ENCODE assay signal across 17 cellular contexts in the genomic region with DNA sequence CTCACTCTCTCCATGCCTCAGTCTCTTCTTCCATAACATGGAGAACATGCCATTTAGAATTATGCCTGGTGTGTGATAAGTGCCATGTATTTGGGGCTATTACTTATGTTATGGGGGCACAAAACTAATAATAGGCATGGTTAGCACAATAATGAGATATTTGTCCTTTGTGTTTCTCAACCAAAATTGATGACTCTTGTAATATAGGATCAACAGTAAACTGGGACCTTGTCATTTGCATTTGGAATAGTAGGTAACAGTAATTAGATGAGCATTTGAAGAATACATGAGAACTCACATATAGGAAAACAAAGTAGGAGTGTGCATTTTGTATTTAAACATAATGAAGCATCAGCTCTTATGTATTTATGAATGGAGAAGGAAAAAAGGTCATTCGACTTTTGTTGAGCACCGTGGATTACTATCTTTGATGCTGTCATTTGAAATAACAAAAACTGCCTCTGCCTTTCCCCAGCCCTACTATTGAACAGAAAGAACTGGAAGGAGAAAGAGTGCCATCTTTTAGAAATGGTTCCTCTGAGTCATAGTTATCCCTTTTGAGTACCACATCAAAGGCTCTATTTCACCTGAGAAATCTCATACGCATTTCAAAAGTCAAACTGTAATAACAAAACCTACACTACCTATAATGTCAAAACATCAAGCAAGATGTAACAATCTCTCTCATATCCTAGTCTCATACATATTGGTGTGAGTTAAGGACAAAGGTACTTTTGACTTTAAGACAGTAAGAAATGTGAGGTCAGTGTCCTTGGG.
A peak's percentile ranks its signal among the peaks of the same experiment; 100 is the strongest.
DNase-seq lines count a peak whose midpoint lies in the region; ATAC-seq, FAIRE-seq and TF ChIP-seq lines count a peak whose summit lies in the region.
"Had no signal": no experiment of that assay in that cellular context is flagged by ENCODE, and none has a peak within 500 bp of the region (broad histone marks: within the 10 kb centered on the region; RNA-seq: fewer than 3 reads in every experiment).

No MANE protein-coding gene starts in this region.

- no peak for TF ChIP-seq CTCF in activated CD8-positive, alpha-beta T cell treated with anti-CD3 and anti-CD28 coated beads for 36 hours (IDR thresholded peaks at IDR 0.05)
- TF ChIP-seq CTCF in adrenal gland (IDR thresholded peaks at IDR 0.05): no peak
- no peak for TF ChIP-seq CTCF in kidney (IDR thresholded peaks at IDR 0.05; ENCODE audit: borderline replicate concordance, extremely low read depth, insufficient read depth)

- no peak overlapping the region for H3K27ac Mint-ChIP-seq in activated CD8-positive, alpha-beta T cell treated with anti-CD3 and anti-CD28 coated beads for 36 hours
- H3K27ac Mint-ChIP-seq in activated CD8-positive, alpha-beta T cell treated with anti-CD3 and anti-CD28 coated beads, Interleukin-2, amount 10 ng/mL, durations not matched to agents 7 days and 5 days: no peak overlapping the region

- no peaks in the 10 kb centered on the region for H3K27me3 ChIP-seq in adrenal gland
- H3K27me3 ChIP-seq: body of pancreas had no signal

- intact Hi-C loops in activated CD8-positive, alpha-beta T cell treated with anti-CD3 and anti-CD28 coated beads for 36 hours (cut with micrococcal nuclease): no loop called here
- intact Hi-C loops in adrenal gland (cut with DNase I) (no loop called here), kidney (cut with DNase I) (no loop called here)

- POLR2A ChIA-PET in activated CD8-positive, alpha-beta T cell treated with anti-CD3 and anti-CD28 coated beads for 36 hours (lab: Charles Lee): no interaction called here
- POLR2A ChIA-PET in activated CD8-positive, alpha-beta T cell treated with anti-CD3 and anti-CD28 coated beads, Interleukin-2, amount 10 ng/mL, durations not matched to agents 7 days and 5 days (lab: Charles Lee): no interaction called here

- DNase-seq in activated CD8-positive, alpha-beta T cell treated with anti-CD3 and anti-CD28 coated beads for 36 hours: peak; percentile 11
- DNase-seq in activated CD8-positive, alpha-beta T cell treated with anti-CD3 and anti-CD28 coated beads, Interleukin-2, amount 10 ng/mL, durations not matched to agents 7 days and 5 days: no peak
- DNase-seq in central memory CD4-positive, alpha-beta T cell: peak; percentile 8
- DNase-seq in SHP77 treated with DMSO at 0.1 percent for 48 hours (lab: John Stamatoyannopoulos, UW) (no peak), adrenal gland (no peak), kidney (no peak)
- DNase-seq: ACHN, body of pancreas, DMS153, NCI-H526, RPMI8226, T-helper 9 cell, trophoblast cell had no signal

- H3K27me3 Mint-ChIP-seq in activated CD8-positive, alpha-beta T cell treated with anti-CD3 and anti-CD28 coated beads for 36 hours: peaks cover 18% of the 10 kb centered on the region
- peaks cover 38% of the 10 kb centered on the region for H3K27me3 Mint-ChIP-seq in activated CD8-positive, alpha-beta T cell treated with anti-CD3 and anti-CD28 coated beads, Interleukin-2, amount 10 ng/mL, durations not matched to agents 7 days and 5 days (ENCODE audit: low read depth)

- FAIRE-seq in kidney (lab: Jason Lieb, UNC): no peak
- FAIRE-seq: endometrium had no signal

- H3K36me3 ChIP-seq in adrenal gland (replicated peaks in 1 of 2) (no peaks in the 10 kb centered on the region), kidney (ENCODE audit: control insufficient read depth in 1 of 2, insufficient read depth in 2 of 2, low read length in 2 of 2) (no peaks in the 10 kb centered on the region)
- H3K36me3 ChIP-seq: HAP-1 had no signal

- TF ChIP-seq POLR2A in adrenal gland (IDR thresholded peaks at IDR 0.05): no peak

- H3K4me3 Mint-ChIP-seq in activated CD8-positive, alpha-beta T cell treated with anti-CD3 and anti-CD28 coated beads for 36 hours: no peak overlapping the region
- H3K4me3 Mint-ChIP-seq in activated CD8-positive, alpha-beta T cell treated with anti-CD3 and anti-CD28 coated beads, Interleukin-2, amount 10 ng/mL, durations not matched to agents 7 days and 5 days: no peak overlapping the region

- no peak overlapping the region for H3K4me3 ChIP-seq in adrenal gland
- no peak overlapping the region for H3K4me3 ChIP-seq in kidney (ENCODE audit: low read length in 2 of 2)
- H3K4me3 ChIP-seq: body of pancreas, HAP-1 had no signal

- H3K36me3 Mint-ChIP-seq in activated CD8-positive, alpha-beta T cell treated with anti-CD3 and anti-CD28 coated beads for 36 hours (ENCODE audit: low read depth): no peaks in the 10 kb centered on the region
- no peaks in the 10 kb centered on the region for H3K36me3 Mint-ChIP-seq in activated CD8-positive, alpha-beta T cell treated with anti-CD3 and anti-CD28 coated beads, Interleukin-2, amount 10 ng/mL, durations not matched to agents 7 days and 5 days (ENCODE audit: low read depth)

- no peak overlapping the region for H3K27ac ChIP-seq in adrenal gland
- no peak overlapping the region for H3K27ac ChIP-seq in kidney (ENCODE audit: low read depth in 2 of 2, low read length in 2 of 2)
- H3K27ac ChIP-seq: body of pancreas had no signal

- 80 to 84% (median 82%) methylated on average over 3 of the region's 3 CpGs for WGBS in adrenal gland, 4 donors

- H3K4me1 ChIP-seq in adrenal gland (replicated peaks in 1 of 2) (no peaks in the 10 kb centered on the region), kidney (ENCODE audit: control insufficient read depth in 1 of 2, insufficient read depth in 1 of 2, low read depth in 1 of 2, low read length in 2 of 2) (peaks cover 0 to 4% of the 10 kb centered on the region in 2 donors)
- H3K4me1 ChIP-seq: body of pancreas, HAP-1 had no signal

- peaks cover 16% of the 10 kb centered on the region for H3K4me1 Mint-ChIP-seq in activated CD8-positive, alpha-beta T cell treated with anti-CD3 and anti-CD28 coated beads for 36 hours (ENCODE audit: low read depth)
- peaks cover 8% of the 10 kb centered on the region for H3K4me1 Mint-ChIP-seq in activated CD8-positive, alpha-beta T cell treated with anti-CD3 and anti-CD28 coated beads, Interleukin-2, amount 10 ng/mL, durations not matched to agents 7 days and 5 days (ENCODE audit: low read depth)

- CTCF ChIA-PET in activated CD8-positive, alpha-beta T cell treated with anti-CD3 and anti-CD28 coated beads for 36 hours (lab: Charles Lee): interaction anchor here (1.2 kb wide), 1 partner anchor 128 kb away, joined by 3 read pairs; no protein-coding TSS in a partner anchor
- CTCF ChIA-PET in activated CD8-positive, alpha-beta T cell treated with anti-CD3 and anti-CD28 coated beads, Interleukin-2, amount 10 ng/mL, durations not matched to agents 7 days and 5 days (lab: Charles Lee): interaction anchor here (1.2 kb wide), 1 partner anchor 50 kb away, joined by 3 read pairs; no protein-coding TSS in a partner anchor

- H3K9me3 Mint-ChIP-seq in activated CD8-positive, alpha-beta T cell treated with anti-CD3 and anti-CD28 coated beads for 36 hours: no peaks in the 10 kb centered on the region
- H3K9me3 Mint-ChIP-seq in activated CD8-positive, alpha-beta T cell treated with anti-CD3 and anti-CD28 coated beads, Interleukin-2, amount 10 ng/mL, durations not matched to agents 7 days and 5 days (ENCODE audit: insufficient read depth): no peaks in the 10 kb centered on the region

- peak; percentile 92 for ATAC-seq in activated CD8-positive, alpha-beta T cell treated with anti-CD3 and anti-CD28 coated beads for 36 hours
- no peak for ATAC-seq in activated CD8-positive, alpha-beta T cell treated with anti-CD3 and anti-CD28 coated beads, Interleukin-2, amount 10 ng/mL, durations not matched to agents 7 days and 5 days
- ATAC-seq in GM19395 (IDR thresholded peaks at IDR 0.05; ENCODE audit: unreplicated experiment) (peak; percentile 85), HG02938 (IDR thresholded peaks at IDR 0.05; ENCODE audit: unreplicated experiment) (peak; percentile 69)
- ATAC-seq: body of pancreas had no signal

- H3K9ac ChIP-seq in kidney (ENCODE audit: low read length in 2 of 2): no peak overlapping the region

- no peaks in the 10 kb centered on the region for H3K9me3 ChIP-seq in adrenal gland (replicated peaks in 1 of 3)
- H3K9me3 ChIP-seq in kidney (ENCODE audit: control insufficient read depth in 1 of 2, low read length in 2 of 2): no peaks in the 10 kb centered on the region
- H3K9me3 ChIP-seq: body of pancreas, HAP-1 had no signal

Comparison
In these comparisons a context has a peak if more than half of its experiments do, and no peak if none do; other contexts are left out.
1. DNase-seq: peak in activated CD8-positive, alpha-beta T cell treated with anti-CD3 and anti-CD28 coated beads for 36 hours (single experiment) and central memory CD4-positive, alpha-beta T cell (single experiment); none in activated CD8-positive, alpha-beta T cell treated with anti-CD3 and anti-CD28 coated beads, Interleukin-2, amount 10 ng/mL, durations not matched to agents 7 days and 5 days (single experiment), SHP77 treated with DMSO at 0.1 percent for 48 hours (single experiment), adrenal gland (0 of 7) and kidney (single experiment).